ENCODE assay signal across 9 cellular contexts in genomic region chr11:104898685-104899013, GRCh38. TPM values are rescaled to one million over a fixed set of nuclear protein-coding genes. Genes with fewer than 3 reads are reported as not detected.
A peak's percentile ranks its signal among the peaks of the same experiment; 100 is the strongest.
DNase-seq lines count a peak whose midpoint lies in the region; ATAC-seq and TF ChIP-seq lines count a peak whose summit lies in the region.
"Had no signal": no experiment of that assay in that cellular context is flagged by ENCODE, and none has a peak within 500 bp of the region (broad histone marks: within the 10 kb centered on the region; RNA-seq: fewer than 3 reads in every experiment).

No MANE protein-coding gene starts in this region.

- no peak for TF ChIP-seq EP300 in esophagus muscularis mucosa (IDR thresholded peaks at IDR 0.05)

- ATAC-seq in Right ventricle myocardium inferior, result peak; percentile 56
- no peak for ATAC-seq in natural killer cell treated with Interleukin-12 subunit alpha and Interleukin-12 subunit beta and Interleukin-15 and Interleukin-18, amount 100 ng/mL, for 72 hours
- no peak for ATAC-seq in GM18502 (IDR thresholded peaks at IDR 0.05; ENCODE audit: poor library complexity, unreplicated experiment)
- no peak for ATAC-seq in GM18873 (IDR thresholded peaks at IDR 0.05; ENCODE audit: low FRiP score, unreplicated experiment)
- ATAC-seq: esophagus mucosa had no signal

- peaks cover 11% of the 10 kb centered on the region for H3K36me3 Mint-ChIP-seq in natural killer cell treated with Interleukin-12 subunit alpha and Interleukin-12 subunit beta and Interleukin-15 and Interleukin-18, amount 100 ng/mL, for 72 hours

- H3K9me3 Mint-ChIP-seq in natural killer cell treated with Interleukin-12 subunit alpha and Interleukin-12 subunit beta and Interleukin-15 and Interleukin-18, amount 100 ng/mL, for 72 hours, result no peaks in the 10 kb centered on the region

- H3K4me3 Mint-ChIP-seq in natural killer cell treated with Interleukin-12 subunit alpha and Interleukin-12 subunit beta and Interleukin-15 and Interleukin-18, amount 100 ng/mL, for 72 hours, result peak overlapping the region; percentile 61

- no peak for TF ChIP-seq POLR2A in esophagus muscularis mucosa (IDR thresholded peaks at IDR 0.05; ENCODE audit: low read depth)

- H3K9me3 ChIP-seq in esophagus muscularis mucosa, result no peaks in the 10 kb centered on the region

- peaks cover 0 to 42% (median 34%) of the 10 kb centered on the region in 4 donors for H3K4me1 ChIP-seq in esophagus muscularis mucosa

- DNase-seq in Right ventricle myocardium inferior (ENCODE audit: missing footprints) (no peak), cardiac septum (ENCODE audit: low spot score) (no peak), esophagus muscularis mucosa (ENCODE audit: extremely low spot score) (no peak), EL (no peak)
- no peak for DNase-seq in natural killer cell treated with Interleukin-12 subunit alpha and Interleukin-12 subunit beta and Interleukin-15 and Interleukin-18, amount 100 ng/mL, for 72 hours (ENCODE audit: low spot score)
- no peak for DNase-seq in activated CD4-positive, alpha-beta T cell treated with anti-CD3 and anti-CD28 coated beads, Interleukin-2, amount 50 U/mL, for 48 hours

- TF ChIP-seq CTCF in esophagus muscularis mucosa (IDR thresholded peaks at IDR 0.05), result no peak

- H3K36me3 ChIP-seq in esophagus muscularis mucosa, result no peaks in the 10 kb centered on the region

- H3K4me3 ChIP-seq in esophagus muscularis mucosa, result peak overlapping the region; percentile 24 to 49 (median 42)

- H3K27me3 ChIP-seq in esophagus muscularis mucosa, result no peaks in the 10 kb centered on the region

- peak overlapping the region; percentile 36 to 78 for H3K27ac Mint-ChIP-seq in natural killer cell treated with Interleukin-12 subunit alpha and Interleukin-12 subunit beta and Interleukin-15 and Interleukin-18, amount 100 ng/mL, for 72 hours

- H3K27ac ChIP-seq in esophagus muscularis mucosa (replicated peaks in 1 of 4), result peak overlapping the region; percentile 65 to 74 (median 67)

- peaks cover 14 to 26% of the 10 kb centered on the region in 2 donors for H3K4me1 Mint-ChIP-seq in natural killer cell treated with Interleukin-12 subunit alpha and Interleukin-12 subunit beta and Interleukin-15 and Interleukin-18, amount 100 ng/mL, for 72 hours (ENCODE audit: low read depth in 2 of 2)

- WGBS in esophagus muscularis mucosa, result 16% methylated on average over 1 of the region's 1 CpG

- H3K27me3 Mint-ChIP-seq in natural killer cell treated with Interleukin-12 subunit alpha and Interleukin-12 subunit beta and Interleukin-15 and Interleukin-18, amount 100 ng/mL, for 72 hours, result no peaks in the 10 kb centered on the region

- intact Hi-C loops in Right ventricle myocardium inferior (cut with DNase I), result no loop called here
- intact Hi-C loops in cardiac septum (cut with DNase I), result no loop called here
- intact Hi-C loops in esophagus muscularis mucosa (cut with DNase I), result no loop called here

RNA-seq across cellular contexts. Expression of gene CASP12, which starts 0.4 kb away (rescaled TPM):
- total RNA-seq in Right ventricle myocardium inferior, result 0.22 TPM
- 0.35 TPM for total RNA-seq in cardiac septum
- total RNA-seq in esophagus muscularis mucosa, result 1 to 10 TPM in 3 of 4 donors, under 1 TPM in 1; 0.69 to 2.6 (median 1.4) TPM
- total RNA-seq in natural killer cell treated with Interleukin-12 subunit alpha and Interleukin-12 subunit beta and Interleukin-15 and Interleukin-18, amount 100 ng/mL, for 72 hours, result not detected
- total RNA-seq: esophagus mucosa had no signal
